ENCODE assay signal across 1 cellular context in genomic region chr7:122298131-122298530, GRCh38.
TF ChIP-seq lines count a peak whose summit lies in the region.

No MANE protein-coding gene starts in this region.

TF ChIP-seq in endothelial cell of umbilical vein, 7 proteins besides CTCF, POLR2A, EP300 and RAD21:
- no peak for TF ChIP-seq MYC (IDR thresholded peaks at IDR 0.05; ENCODE audit: low read depth, low read length)
- peak; percentile 27 for TF ChIP-seq EZH2 (IDR thresholded peaks at IDR 0.05; ENCODE audit: borderline replicate concordance, low read depth, low read length, severe bottlenecking)
